ENCODE assay signal across 19 cellular contexts in the genomic region with DNA sequence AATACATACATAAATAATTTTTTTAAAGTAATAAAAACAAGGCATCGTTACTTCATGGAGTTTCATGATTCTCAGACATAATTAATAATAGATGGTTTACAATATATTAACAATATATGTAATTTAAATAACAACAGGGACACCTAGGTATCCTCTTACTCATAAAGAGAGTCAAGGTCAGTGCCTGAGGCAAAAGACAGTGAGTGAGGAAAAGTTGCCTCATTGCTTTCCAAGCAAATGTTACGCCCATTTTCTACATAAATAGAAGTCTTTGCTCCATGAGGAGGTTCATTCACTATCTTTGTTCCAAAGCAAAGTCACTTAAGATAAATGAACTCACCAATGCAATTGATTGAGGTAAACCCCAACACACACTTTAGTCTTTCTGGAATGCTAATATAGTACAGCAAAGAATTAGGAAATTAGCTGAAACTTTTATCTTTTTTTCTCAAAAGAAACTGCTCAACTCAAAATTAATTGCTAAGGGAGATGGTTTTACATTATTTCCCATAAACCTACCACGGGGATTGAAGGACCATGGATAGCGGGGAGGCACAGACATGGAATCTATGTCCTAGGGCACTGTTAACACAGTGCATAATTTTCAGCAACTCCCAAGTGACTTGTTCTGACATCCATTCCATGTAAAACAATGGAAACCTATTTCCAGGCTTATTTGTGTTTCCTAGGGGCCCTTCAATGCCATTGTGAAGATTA. TPM values are rescaled to one million over a fixed set of nuclear protein-coding genes. Genes with fewer than 3 reads are reported as not detected.
DNase-seq lines count a peak whose midpoint lies in the region; ATAC-seq, FAIRE-seq and TF ChIP-seq lines count a peak whose summit lies in the region.
"Had no signal": no experiment of that assay in that cellular context is flagged by ENCODE, and none has a peak within 500 bp of the region (broad histone marks: within the 10 kb centered on the region; RNA-seq: fewer than 3 reads in every experiment).

No MANE protein-coding gene starts in this region.

- H3K4me3 Mint-ChIP-seq in MCF 10A (ENCODE audit: unreplicated experiment) = no peak overlapping the region
- H3K4me3 Mint-ChIP-seq: CD4-positive, alpha-beta T cell had no signal

- no peak overlapping the region for H3K18ac ChIP-seq in trophoblast cell (ENCODE audit: low read length)

- FAIRE-seq in TTC549 (lab: Jason Lieb, UNC) = peak; percentile 13
- FAIRE-seq: G401.6, GM12892, GM19239 had no signal

- no peaks in the 10 kb centered on the region for H3K79me2 ChIP-seq in trophoblast cell (ENCODE audit: control insufficient read depth, insufficient read depth, low read length, poor library complexity)

- H2BK120ac ChIP-seq in trophoblast cell (ENCODE audit: insufficient read depth, low read length, poor library complexity) = no peak overlapping the region

- no peak overlapping the region for H3K9ac ChIP-seq in trophoblast cell (ENCODE audit: low read length)

- H3K9me3 ChIP-seq in breast epithelium = no peaks in the 10 kb centered on the region
- H3K9me3 ChIP-seq in trophoblast cell (ENCODE audit: insufficient read depth, low read depth, low read length) = no peaks in the 10 kb centered on the region
- H3K9me3 ChIP-seq in Peyer's patch = no peaks in the 10 kb centered on the region

- H3K4me1 Mint-ChIP-seq in MCF 10A (ENCODE audit: insufficient read depth, unreplicated experiment) = no peaks in the 10 kb centered on the region

- H3K27ac Mint-ChIP-seq in MCF 10A (ENCODE audit: low read depth, unreplicated experiment) = no peak overlapping the region
- H3K27ac Mint-ChIP-seq: CD4-positive, alpha-beta T cell had no signal

- no peaks in the 10 kb centered on the region for H3K36me3 Mint-ChIP-seq in MCF 10A (ENCODE audit: insufficient read depth, unreplicated experiment)

- H2BK12ac ChIP-seq in trophoblast cell (ENCODE audit: low read length) = no peak overlapping the region

- no peaks in the 10 kb centered on the region for H3K36me3 ChIP-seq in breast epithelium
- H3K36me3 ChIP-seq in trophoblast cell (ENCODE audit: control insufficient read depth in 1 of 2, insufficient read depth in 2 of 2, low read length in 2 of 2) = no peaks in the 10 kb centered on the region
- H3K36me3 ChIP-seq in Peyer's patch = no peaks in the 10 kb centered on the region

- no peak for ATAC-seq in GM18519 (IDR thresholded peaks at IDR 0.05; ENCODE audit: low FRiP score, unreplicated experiment)
- ATAC-seq: HCT116 had no signal

- no peak overlapping the region for H3K14ac ChIP-seq in trophoblast cell (ENCODE audit: low read length)

- no peak overlapping the region for H4K91ac ChIP-seq in trophoblast cell (ENCODE audit: low read depth, low read length)

- H2BK5ac ChIP-seq in trophoblast cell (ENCODE audit: low read depth, low read length, poor library complexity) = no peak overlapping the region

- H4K12ac ChIP-seq in trophoblast cell (ENCODE audit: low read depth, low read length) = no peak overlapping the region

- H3K4me1 ChIP-seq in breast epithelium (no peaks in the 10 kb centered on the region), trophoblast cell (ENCODE audit: control insufficient read depth in 1 of 2, insufficient read depth in 2 of 2, low read length in 2 of 2) (peaks cover 0 to 5% of the 10 kb centered on the region in 2 experiments), Peyer's patch (no peaks in the 10 kb centered on the region)

- POLR2A ChIA-PET in MCF 10A (lab: Yijun Ruan, JAX) = interaction anchor here (1.5 kb wide), 1 partner anchor 13 kb away, joined by 4 read pairs; no protein-coding TSS in a partner anchor

- no peak overlapping the region for H3K4me2 ChIP-seq in trophoblast cell (ENCODE audit: low read length)

- no peaks in the 10 kb centered on the region for H3K27me3 ChIP-seq in breast epithelium
- no peaks in the 10 kb centered on the region for H3K27me3 ChIP-seq in trophoblast cell (ENCODE audit: insufficient read depth, low read length)
- H3K27me3 ChIP-seq in Peyer's patch = no peaks in the 10 kb centered on the region

- BruUV-seq in MCF 10A (replicated peaks; lab: Mats Ljungman, UMichigan) = no TSS peak

- no peak overlapping the region for H2AK5ac ChIP-seq in trophoblast cell (ENCODE audit: low read length)

- intact Hi-C loops in MCF 10A (cut with micrococcal nuclease) = no loop called here
- intact Hi-C loops in breast epithelium (cut with DNase I; ENCODE audit: low total_unique reads) = loop anchor here (2.0 kb wide), 1 partner anchor 76 kb away; no protein-coding TSS in a partner anchor

- CTCF ChIA-PET in MCF 10A (lab: Yijun Ruan, JAX) = interaction anchor here (1.2 kb wide), 1 partner anchor 332 kb away, joined by 5 read pairs; no protein-coding TSS in a partner anchor

- H3K4me3 ChIP-seq in breast epithelium = no peak overlapping the region
- H3K4me3 ChIP-seq in trophoblast cell (ENCODE audit: low read depth, low read length) = no peak overlapping the region
- no peak overlapping the region for H3K4me3 ChIP-seq in Peyer's patch

- H3K23ac ChIP-seq in trophoblast cell (ENCODE audit: low read length) = no peak overlapping the region

- DNase-seq in MCF 10A (ENCODE audit: unreplicated experiment) (peak; percentile 74), breast epithelium (ENCODE audit: low spot score in 2 of 2) (no peak), M059J (ENCODE audit: low read depth) (peak; percentile 2), trophoblast cell (peak; percentile 72 to 92), DMS79 treated with DMSO at 0.1 percent for 48 hours (lab: John Stamatoyannopoulos, UW) (no peak), Peyer's patch (no peak)
- DNase-seq: AML-193; C1 segment of cervical spinal cord; Calu3; CD4-positive, alpha-beta T cell; DMS79; EL had no signal

- no peak overlapping the region for H3K4ac ChIP-seq in trophoblast cell (ENCODE audit: low read depth, low read length)

- H3K27ac ChIP-seq in breast epithelium = no peak overlapping the region
- no peak overlapping the region for H3K27ac ChIP-seq in trophoblast cell (ENCODE audit: low read depth, low read length)
- no peak overlapping the region for H3K27ac ChIP-seq in Peyer's patch
- H3K27ac ChIP-seq: 22Rv1 had no signal

- H3K27me3 Mint-ChIP-seq in MCF 10A (ENCODE audit: insufficient read depth, unreplicated experiment) = peaks cover 82% of the 10 kb centered on the region
- H3K27me3 Mint-ChIP-seq: CD4-positive, alpha-beta T cell had no signal

- no peak overlapping the region for H4K8ac ChIP-seq in trophoblast cell (ENCODE audit: low read depth, low read length)

- no peaks in the 10 kb centered on the region for H3K9me3 Mint-ChIP-seq in MCF 10A (ENCODE audit: unreplicated experiment)
- H3K9me3 Mint-ChIP-seq: CD4-positive, alpha-beta T cell had no signal

- TF ChIP-seq CTCF in MCF 10A (IDR thresholded peaks at IDR 0.05; ENCODE audit: unreplicated experiment) (no peak), breast epithelium (IDR thresholded peaks at IDR 0.05) (no peak), Peyer's patch (IDR thresholded peaks at IDR 0.05) (no peak)

- TF ChIP-seq POLR2A in breast epithelium (IDR thresholded peaks at IDR 0.05) = no peak
- TF ChIP-seq POLR2A in Peyer's patch (IDR thresholded peaks at IDR 0.05) = no peak

- H3K79me1 ChIP-seq in trophoblast cell (ENCODE audit: low read length) = no peaks in the 10 kb centered on the region

- H2AFZ ChIP-seq in trophoblast cell (ENCODE audit: insufficient read depth, low read length, poor library complexity) = no peak overlapping the region

- WGBS in trophoblast cell (ENCODE audit: extremely low coverage, insufficient coverage, insufficient read length) = no CpG with 5 or more reads among the region's 4 CpGs

RNA-seq across cellular contexts. Expression of a gene that starts 19.6 kb away (rescaled TPM):
- total RNA-seq in MCF 10A (2022) = 6.6 and 8.1 TPM in 2 replicates
- 10 to 100 TPM; 10.7 to 13.8 (median 12.5) TPM for total RNA-seq in breast epithelium
- 8.8 and 18.1 TPM in 2 replicates for total RNA-seq in M059J (2014; rRNA removed; shearing (Covaris generic))
- 15.8 and 16.4 TPM in 2 replicates for polyA plus RNA-seq in trophoblast cell (2013)
- 10 to 100 TPM in 3 of 4 donors, 1 to 10 TPM in 1; 5.0 to 14.3 (median 13.4) TPM for total RNA-seq in Peyer's patch

Comparison
In these comparisons a context has a peak if more than half of its experiments do, and no peak if none do; other contexts are left out.
1. DNase-seq: peak in MCF 10A (single experiment), M059J (single experiment) and trophoblast cell (2 of 2); none in breast epithelium (0 of 2), DMS79 treated with DMSO at 0.1 percent for 48 hours (single experiment) and Peyer's patch (0 of 3).